1 cellular context compared by ENCODE assay signal in genomic region chr7:135210818-135211178, GRCh38.
TF ChIP-seq lines count a peak whose summit lies in the region.

No MANE protein-coding gene starts in this region.

TF ChIP-seq in GM23338, 12 proteins besides CTCF, POLR2A, EP300 and RAD21 (continued from another document):
- TF ChIP-seq REST (IDR thresholded peaks at IDR 0.05; ENCODE audit: unreplicated experiment), result no peak
- no peak for TF ChIP-seq EZH2 (IDR thresholded peaks at IDR 0.05; ENCODE audit: low read depth, unreplicated experiment)
- TF ChIP-seq ZNF331 (CRISPR knock-in tag; IDR thresholded peaks at IDR 0.05; ENCODE audit: low read depth), result no peak
